ENCODE assay signal across 8 cellular contexts in genomic region chr3:186746008-186746407, GRCh38. TPM values are rescaled to one million over a fixed set of nuclear protein-coding genes. Genes with fewer than 3 reads are reported as not detected.
DNase-seq lines count a peak whose midpoint lies in the region; ATAC-seq, FAIRE-seq and TF ChIP-seq lines count a peak whose summit lies in the region.

No MANE protein-coding gene starts in this region.

- H3K27ac ChIP-seq in IMR-90 (ENCODE audit: insufficient read depth, low read length) (no peak overlapping the region), K562 (ENCODE audit: extremely low read depth, low read depth, low read length) (no peak overlapping the region), kidney (ENCODE audit: low read depth in 2 of 2, low read length in 2 of 2) (no peak overlapping the region)

- TF ChIP-seq POLR2A in IMR-90 (IDR thresholded peaks at IDR 0.05; ENCODE audit: low read depth, low read length) (no peak), K562 (conservative IDR thresholded peaks at IDR 0.05) (no peak)

- H3K9ac ChIP-seq in IMR-90 (ENCODE audit: low read depth, low read length) (no peak overlapping the region), K562 (ENCODE audit: insufficient read depth in 1 of 2, low read depth in 2 of 2, low read length in 2 of 2) (peak overlapping the region in 1 of 2 experiments; percentile 17; a peak in 1 of 4 replicates), kidney (ENCODE audit: low read length in 2 of 2) (no peak overlapping the region)

- H2AFZ ChIP-seq in IMR-90 (replicated peaks; ENCODE audit: low read length, poor library complexity) (peak overlapping the region; percentile 81), K562 (ENCODE audit: low read depth, low read length) (peak overlapping the region; percentile 94)

- 20% methylated on average over 3 of the region's 10 CpGs; no CpG with 5 or more reads in 1 of the 2 experiments for whole genome bisulfite sequencing in IMR-90 (ENCODE audit: extremely low coverage in 2 of 2, insufficient read length in 1 of 2), 2 experiments
- WGBS in K562 (ENCODE audit: insufficient coverage, low coverage, missing lambda C conversion rate) = 27% methylated on average over 7 of the region's 10 CpGs

- no peaks in the 10 kb centered on the region for H3K36me3 ChIP-seq in IMR-90 (ENCODE audit: control insufficient read depth, insufficient read depth, low read length)
- H3K36me3 ChIP-seq in K562 (ENCODE audit: control insufficient read depth, insufficient read depth, low read length) = no peaks in the 10 kb centered on the region
- no peaks in the 10 kb centered on the region for H3K36me3 ChIP-seq in kidney (ENCODE audit: control insufficient read depth in 1 of 2, insufficient read depth in 2 of 2, low read length in 2 of 2)

- H3K4me1 ChIP-seq in IMR-90 (ENCODE audit: control insufficient read depth, insufficient read depth, low read length) = peaks cover 3% of the 10 kb centered on the region; the same call in 1 of the 2 replicates
- H3K4me1 ChIP-seq in K562 (replicated peaks in 1 of 2; ENCODE audit: control insufficient read depth in 2 of 2, insufficient read depth in 2 of 2, low read length in 2 of 2) = peaks cover 3 to 5% of the 10 kb centered on the region in 2 experiments; a peak in 3 of 5 replicates
- H3K4me1 ChIP-seq in kidney (ENCODE audit: control insufficient read depth in 1 of 2, insufficient read depth in 1 of 2, low read depth in 1 of 2, low read length in 2 of 2) = peaks cover 0 to 11% of the 10 kb centered on the region in 2 donors

- peak overlapping the region; percentile 3 for H2BK5ac ChIP-seq in IMR-90 (ENCODE audit: low read depth, low read length, poor library complexity, severe bottlenecking)

- H3K9me3 ChIP-seq in IMR-90 (ENCODE audit: control insufficient read depth, insufficient read depth, low read length) (no peaks in the 10 kb centered on the region), K562 (replicated peaks; ENCODE audit: control insufficient read depth, insufficient read depth, low read depth, low read length) (no peaks in the 10 kb centered on the region), kidney (ENCODE audit: control insufficient read depth in 1 of 2, low read length in 2 of 2) (no peaks in the 10 kb centered on the region)

- TF ChIP-seq RAD21 in IMR-90 (IDR thresholded peaks at IDR 0.05; ENCODE audit: low read length) (no peak), K562 (CRISPR knock-in tag; conservative IDR thresholded peaks at IDR 0.05 in 1 of 2, IDR thresholded peaks at IDR 0.05 in 1 of 2) (no peak)

- no peaks in the 10 kb centered on the region for H3K79me1 ChIP-seq in IMR-90 (ENCODE audit: low read depth in 1 of 2, low read length in 2 of 2)

- no peak for TF ChIP-seq EP300 in K562 (IDR thresholded peaks at IDR 0.05; ENCODE audit: low read length)

- H3K9me1 ChIP-seq in IMR-90 (ENCODE audit: insufficient read depth, low read length) = no peaks in the 10 kb centered on the region
- H3K9me1 ChIP-seq in K562 (ENCODE audit: control insufficient read depth, insufficient read depth, low read length) = no peaks in the 10 kb centered on the region

- no peaks in the 10 kb centered on the region for H3K79me2 ChIP-seq in K562 (ENCODE audit: control insufficient read depth, insufficient read depth, low read length)

- H3K14ac ChIP-seq in IMR-90 (replicated peaks; ENCODE audit: low read depth, low read length) = 0 out of 2 replicates have a peak overlapping the region, but pooled peaks have one; percentile 10

- H3K4ac ChIP-seq in IMR-90 (ENCODE audit: low read depth, low read length) = peak overlapping the region; percentile 12; the same call in 1 of the 2 replicates

- H2AK5ac ChIP-seq in IMR-90 (ENCODE audit: low read depth, low read length) = no peak overlapping the region

- no peak overlapping the region for H3K4me2 ChIP-seq in IMR-90 (ENCODE audit: low read depth, low read length)
- H3K4me2 ChIP-seq in K562 (ENCODE audit: insufficient read depth, low read length) = no peak overlapping the region

- peak overlapping the region in 1 of 2 experiments; percentile 80; a peak in 3 of 4 replicates for H4K8ac ChIP-seq in IMR-90 (ENCODE audit: low read depth in 2 of 2, low read length in 2 of 2)

- H3K27me3 ChIP-seq in IMR-90 (ENCODE audit: control insufficient read depth, insufficient read depth, low read length) = no peaks in the 10 kb centered on the region; the same call in 1 of the 2 replicates
- peaks cover 6 to 20% of the 10 kb centered on the region in 2 experiments; a peak in 4 of 5 replicates for H3K27me3 ChIP-seq in K562 (ENCODE audit: control insufficient read depth in 2 of 2, insufficient read depth in 2 of 2, low read length in 2 of 2)

- dilution Hi-C loops in IMR-90 (cut with HindIII; ENCODE audit: low sequenced_read_pairs, unreplicated experiment) = no loop called here

- DNase-seq in AG04449 (ENCODE audit: low read depth, low spot score) = peak; percentile 57
- DNase-seq in IMR-90 = peak; percentile 67
- DNase-seq in K562 (ENCODE audit: extremely low read depth in 1 of 4, low spot score in 3 of 4) = peak in 2 of 4 experiments; percentile 41 to 43
- DNase-seq in left colon = peak; percentile 60 to 84
- DNase-seq in kidney = no peak
- DNase-seq in amniotic stem cell (lab: John Stamatoyannopoulos, UW) = no peak

- BruUV-seq in IMR-90 (replicated peaks; lab: Mats Ljungman, UMichigan) (no TSS peak), K562 (replicated peaks; lab: Mats Ljungman, UMichigan) (no TSS peak)

- intact Hi-C loops in IMR-90 (cut with micrococcal nuclease) = no loop called here
- intact Hi-C loops in K562 (cut with micrococcal nuclease) = no loop called here
- intact Hi-C loops in left colon (cut with DNase I, micrococcal nuclease) = no loop called here
- intact Hi-C loops in kidney (cut with DNase I) = no loop called here

- CTCF ChIA-PET in AG04449 (lab: Yijun Ruan, JAX) (interaction anchor here (1.1 to 1.4 kb wide), 2 partner anchors 130 to 131 kb away, joined by 3 to 5 read pairs; no protein-coding TSS in a partner anchor), IMR-90 (lab: Yijun Ruan, JAX) (no interaction called here), K562 (lab: Yijun Ruan, JAX; ENCODE audit: low intra/inter-chr PET ratio) (no interaction called here)

- H3K18ac ChIP-seq in IMR-90 (ENCODE audit: low read depth, low read length) = peak overlapping the region; percentile 15; the same call in 1 of the 2 replicates

- H2BK20ac ChIP-seq in IMR-90 (ENCODE audit: low read depth, low read length) = peak overlapping the region; percentile 6; the same call in 1 of the 2 replicates

- ATAC-seq in IMR-90 (ENCODE audit: low read depth) = peak; percentile 87
- peak; percentile 94 for ATAC-seq in K562
- peak; percentile 87 for ATAC-seq in left colon
- no peak for ATAC-seq in HG02571 (IDR thresholded peaks at IDR 0.05; ENCODE audit: unreplicated experiment)
- ATAC-seq in HG03520 (IDR thresholded peaks at IDR 0.05; ENCODE audit: unreplicated experiment) = no peak

- H3K4me3 ChIP-seq in AG04449 (ENCODE audit: low read depth, low read length) (no peak overlapping the region), IMR-90 (ENCODE audit: insufficient read depth, low read depth, low read length) (no peak overlapping the region), K562 (no peak overlapping the region), kidney (ENCODE audit: low read length in 2 of 2) (no peak overlapping the region)

- POLR2A ChIA-PET in AG04449 (lab: Yijun Ruan, JAX) (interaction anchor here (1.0 to 1.3 kb wide), 2 partner anchors 37 to 38 kb away, joined by 4 to 6 read pairs; partner anchors contain the start of gene EIF4A2), IMR-90 (lab: Charles Lee; ENCODE audit: unreplicated experiment) (no interaction called here), K562 (lab: Yijun Ruan, JAX) (interaction anchor here (0.6 to 1.5 kb wide), 2 partner anchors 37 to 342 kb away, joined by 3 to 5 read pairs; partner anchors contain the start of gene EIF4A2)

- H3K23ac ChIP-seq in IMR-90 (ENCODE audit: low read depth, low read length) = no peak overlapping the region; the same call in 1 of the 2 replicates

- H3K56ac ChIP-seq in IMR-90 (ENCODE audit: extremely low read depth, insufficient read depth, low read length) = peak overlapping the region; percentile 20; the same call in 1 of the 2 replicates

- no peaks in the 10 kb centered on the region for H4K20me1 ChIP-seq in IMR-90 (ENCODE audit: insufficient read depth, low read length)
- no peaks in the 10 kb centered on the region for H4K20me1 ChIP-seq in K562 (replicated peaks; ENCODE audit: control insufficient read depth, insufficient read depth, low read length)

- H4K91ac ChIP-seq in IMR-90 (ENCODE audit: insufficient read depth, low read depth, low read length) = peak overlapping the region; percentile 19

- no peak overlapping the region for H2BK15ac ChIP-seq in IMR-90 (ENCODE audit: low read depth, low read length)

- TF ChIP-seq CTCF in AG04449 (IDR thresholded peaks at IDR 0.05; ENCODE audit: insufficient read depth, low read length, missing control alignments) (no peak), IMR-90 (conservative IDR thresholded peaks at IDR 0.05; ENCODE audit: low read depth, low read length) (no peak), K562 (IDR thresholded peaks at IDR 0.05 in 2 of 3, conservative IDR thresholded peaks at IDR 0.05 in 1 of 3; ENCODE audit: insufficient read depth in 2 of 3, low read depth in 1 of 3, low read length in 3 of 3) (no peak), kidney (IDR thresholded peaks at IDR 0.05; ENCODE audit: borderline replicate concordance, extremely low read depth, insufficient read depth) (no peak)

- H2AK9ac ChIP-seq in IMR-90 (replicated peaks; ENCODE audit: low read depth, low read length, poor library complexity) = peak overlapping the region; percentile 4

- in situ Hi-C loops in IMR-90 (cut with MboI; ENCODE audit: low sequenced_read_pairs) = no loop called here
- in situ Hi-C loops in K562 (cut with MboI) = no loop called here

- H2BK120ac ChIP-seq in IMR-90 (ENCODE audit: low read depth, low read length) = peak overlapping the region; percentile 45

- H4K5ac ChIP-seq in IMR-90 (ENCODE audit: low read depth, low read length) = peak overlapping the region; percentile 9; the same call in 1 of the 2 replicates

- FAIRE-seq in K562 (lab: Jason Lieb, UNC) = no peak
- no peak for FAIRE-seq in kidney (lab: Jason Lieb, UNC)

RNA-seq across cellular contexts. Expression of gene KNG1, which starts 28.8 kb away (rescaled TPM):
- total RNA-seq in IMR-90 (2012; rRNA removed) = not detected in 2 replicates
- not detected in 2 replicates for polyA plus RNA-seq in IMR-90 (2012; rRNA removed)
- not detected in 2 replicates for polyA plus RNA-seq in IMR-90 (2012; cell fraction: cytosol; rRNA removed)
- not detected in 2 replicates for polyA plus RNA-seq in IMR-90 (2012; cell fraction: nucleus; rRNA removed; ENCODE audit: low replicate concordance)
- not detected in 2 replicates for total RNA-seq in K562 (2011; cell fraction: chromatin; rRNA removed; ENCODE audit: low replicate concordance)
- not detected in 2 replicates for total RNA-seq in K562 (2011; cell fraction: nucleolus; rRNA removed)
- total RNA-seq in K562 (2011; cell fraction: nucleoplasm; rRNA removed) = not detected in 2 replicates
- not detected in 2 replicates for total RNA-seq in K562 (2014; rRNA removed)
- not detected in 2 replicates for total RNA-seq in K562 (2014; rRNA removed; fragmentation: Illumina TruSeq; extraction: Trizol)
- not detected in 2 replicates for total RNA-seq in K562 (2015; rRNA removed; fragmentation: Illumina TruSeq; extraction: Trizol)
- 0.07 and 0.09 TPM in 2 replicates for total RNA-seq in K562 (2021)
- polyA plus RNA-seq in K562 (2011; rRNA removed) = not detected in 2 replicates
- not detected in 2 replicates for polyA plus RNA-seq in K562 (2011; cell fraction: cytosol; rRNA removed)
- polyA plus RNA-seq in K562 (2011; cell fraction: nucleus; rRNA removed) = not detected in 2 replicates
- polyA plus RNA-seq in K562 (2012) = not detected in 2 replicates
- not detected in 2 replicates for polyA plus RNA-seq in K562 (2014; fragmentation: Illumina TruSeq; extraction: Trizol)
- polyA plus RNA-seq in K562 (2014; fragmentation: Nextera tagmentation; extraction: Ambion mirVana) = not detected
- not detected in 2 replicates for polyA plus RNA-seq in K562 (2014; rRNA removed)
- polyA minus RNA-seq in K562 (2011; rRNA and poly(A)+ RNA removed) = not detected in 2 replicates
- not detected in 2 replicates for polyA minus RNA-seq in K562 (2011; cell fraction: cytosol; rRNA and poly(A)+ RNA removed)
- not detected in 2 replicates for polyA minus RNA-seq in K562 (2011; cell fraction: nucleus; rRNA and poly(A)+ RNA removed)
- 1 to 10 TPM; 2.3 to 3.6 TPM for total RNA-seq in left colon
- total RNA-seq in kidney = 8.7 TPM
- 710 TPM for polyA plus RNA-seq in kidney (ENCODE audit: insufficient read depth, low read depth, low replicate concordance)

RNA-seq across cellular contexts. Expression of gene EIF4A2, which starts 37.4 kb away (rescaled TPM):
- 310 and 449 TPM in 2 replicates for total RNA-seq in IMR-90 (2012; rRNA removed)
- 259 and 320 TPM in 2 replicates for polyA plus RNA-seq in IMR-90 (2012; rRNA removed)
- polyA plus RNA-seq in IMR-90 (2012; cell fraction: cytosol; rRNA removed) = 50.3 and 161 TPM in 2 replicates
- 69.0 and 691 TPM in 2 replicates for polyA plus RNA-seq in IMR-90 (2012; cell fraction: nucleus; rRNA removed; ENCODE audit: low replicate concordance)
- 907 and 2,185 TPM in 2 replicates for total RNA-seq in K562 (2011; cell fraction: chromatin; rRNA removed; ENCODE audit: low replicate concordance)
- 596 and 759 TPM in 2 replicates for total RNA-seq in K562 (2011; cell fraction: nucleolus; rRNA removed)
- 826 and 984 TPM in 2 replicates for total RNA-seq in K562 (2011; cell fraction: nucleoplasm; rRNA removed)
- 307 and 311 TPM in 2 replicates for total RNA-seq in K562 (2014; rRNA removed)
- total RNA-seq in K562 (2014; rRNA removed; fragmentation: Illumina TruSeq; extraction: Trizol) = 509 and 525 TPM in 2 replicates
- 454 and 491 TPM in 2 replicates for total RNA-seq in K562 (2015; rRNA removed; fragmentation: Illumina TruSeq; extraction: Trizol)
- 314 and 345 TPM in 2 replicates for total RNA-seq in K562 (2021)
- polyA plus RNA-seq in K562 (2011; rRNA removed) = 610 and 754 TPM in 2 replicates
- 99.9 and 649 TPM in 2 replicates for polyA plus RNA-seq in K562 (2011; cell fraction: cytosol; rRNA removed)
- polyA plus RNA-seq in K562 (2011; cell fraction: nucleus; rRNA removed) = 835 and 1,465 TPM in 2 replicates
- polyA plus RNA-seq in K562 (2012) = 245 and 306 TPM in 2 replicates
- 348 and 435 TPM in 2 replicates for polyA plus RNA-seq in K562 (2014; fragmentation: Illumina TruSeq; extraction: Trizol)
- 100 to 1,000 TPM; 329 to 333 TPM for polyA plus RNA-seq in K562 (2014; fragmentation: Nextera tagmentation; extraction: Ambion mirVana)
- polyA plus RNA-seq in K562 (2014; rRNA removed) = 486 and 488 TPM in 2 replicates
- 799 and 873 TPM in 2 replicates for polyA minus RNA-seq in K562 (2011; rRNA and poly(A)+ RNA removed)
- polyA minus RNA-seq in K562 (2011; cell fraction: cytosol; rRNA and poly(A)+ RNA removed) = 331 and 423 TPM in 2 replicates
- polyA minus RNA-seq in K562 (2011; cell fraction: nucleus; rRNA and poly(A)+ RNA removed) = 872 and 1,595 TPM in 2 replicates
- 100 to 1,000 TPM; 214 to 343 TPM for total RNA-seq in left colon
- total RNA-seq in kidney = 333 TPM
- 310 TPM for polyA plus RNA-seq in kidney (ENCODE audit: insufficient read depth, low read depth, low replicate concordance)

Comparison
In these comparisons a context has a peak if more than half of its experiments do, and no peak if none do; other contexts are left out.
1. DNase-seq: peak in AG04449 (single experiment), IMR-90 (single experiment) and left colon (2 of 2); none in kidney (single experiment) and amniotic stem cell (single experiment).
2. ATAC-seq: peak in IMR-90 (single experiment), K562 (single experiment) and left colon (single experiment); none in HG02571 (single experiment) and HG03520 (single experiment).